ENCODE assay signal across 13 cellular contexts in genomic region chr17:47687328-47687690, GRCh38. TPM values are rescaled to one million over a fixed set of nuclear protein-coding genes. Genes with fewer than 3 reads are reported as not detected.
A peak's percentile ranks its signal among the peaks of the same experiment; 100 is the strongest.
DNase-seq lines count a peak whose midpoint lies in the region; ATAC-seq, FAIRE-seq and TF ChIP-seq lines count a peak whose summit lies in the region.
"Had no signal": no experiment of that assay in that cellular context is flagged by ENCODE, and none has a peak within 500 bp of the region (broad histone marks: within the 10 kb centered on the region; RNA-seq: fewer than 3 reads in every experiment).

No MANE protein-coding gene starts in this region.

- H3K9me3 Mint-ChIP-seq in activated naive CD8-positive, alpha-beta T cell (ENCODE audit: low read depth): no peaks in the 10 kb centered on the region
- H3K9me3 Mint-ChIP-seq in activated naive CD8-positive, alpha-beta T cell treated with anti-CD3 and anti-CD28 coated beads for 36 hours: no peaks in the 10 kb centered on the region
- no peaks in the 10 kb centered on the region for H3K9me3 Mint-ChIP-seq in activated T-helper 1 cell treated with anti-CD3 and anti-CD28 coated beads, Interleukin-12 subunit alpha, Interleukin-12 subunit beta, Interleukin-2, Interleukin-4 antibody, amounts not matched to agents 30 ng/mL and 10 ng/mL and 1 ng/mL, durations not matched to agents 14 hours and 24 hours and 36 hours
- H3K9me3 Mint-ChIP-seq in type B pancreatic cell: no peaks in the 10 kb centered on the region
- no peaks in the 10 kb centered on the region for H3K9me3 Mint-ChIP-seq in activated naive CD4-positive, alpha-beta T cell treated with anti-CD3 and anti-CD28 coated beads for 36 hours

- POLR2A ChIA-PET in HepG2 (lab: Yijun Ruan, JAX): interaction anchor here (1.0 to 3.1 kb wide), 5 partner anchors 9 to 361 kb away, joined by 3 to 22 read pairs (median 3); partner anchors contain the start of genes KPNB1, NFE2L1, OSBPL7 and PNPO

- peaks cover 3% of the 10 kb centered on the region for H3K36me3 Mint-ChIP-seq in activated naive CD8-positive, alpha-beta T cell
- peaks cover 33% of the 10 kb centered on the region for H3K36me3 Mint-ChIP-seq in activated naive CD8-positive, alpha-beta T cell treated with anti-CD3 and anti-CD28 coated beads for 36 hours
- H3K36me3 Mint-ChIP-seq in activated T-helper 1 cell treated with anti-CD3 and anti-CD28 coated beads, Interleukin-12 subunit alpha, Interleukin-12 subunit beta, Interleukin-2, Interleukin-4 antibody, amounts not matched to agents 30 ng/mL and 10 ng/mL and 1 ng/mL, durations not matched to agents 14 hours and 24 hours and 36 hours (ENCODE audit: low read depth): peaks cover 44% of the 10 kb centered on the region
- H3K36me3 Mint-ChIP-seq in type B pancreatic cell: peaks cover 19% of the 10 kb centered on the region
- H3K36me3 Mint-ChIP-seq in activated naive CD4-positive, alpha-beta T cell treated with anti-CD3 and anti-CD28 coated beads for 36 hours (ENCODE audit: low read depth): peaks cover 29% of the 10 kb centered on the region

- H3K4me1 Mint-ChIP-seq in activated naive CD8-positive, alpha-beta T cell (ENCODE audit: low read depth): peaks cover 12% of the 10 kb centered on the region
- peaks cover 24% of the 10 kb centered on the region for H3K4me1 Mint-ChIP-seq in activated naive CD8-positive, alpha-beta T cell treated with anti-CD3 and anti-CD28 coated beads for 36 hours
- peaks cover 14% of the 10 kb centered on the region for H3K4me1 Mint-ChIP-seq in activated T-helper 1 cell treated with anti-CD3 and anti-CD28 coated beads, Interleukin-12 subunit alpha, Interleukin-12 subunit beta, Interleukin-2, Interleukin-4 antibody, amounts not matched to agents 30 ng/mL and 10 ng/mL and 1 ng/mL, durations not matched to agents 14 hours and 24 hours and 36 hours (ENCODE audit: low read depth)
- H3K4me1 Mint-ChIP-seq in type B pancreatic cell (ENCODE audit: unreplicated experiment): peaks cover 15% of the 10 kb centered on the region
- peaks cover 30% of the 10 kb centered on the region for H3K4me1 Mint-ChIP-seq in activated naive CD4-positive, alpha-beta T cell treated with anti-CD3 and anti-CD28 coated beads for 36 hours (ENCODE audit: low read depth)

- FAIRE-seq in HepG2 (lab: Jason Lieb, UNC): no peak
- FAIRE-seq: islet of Langerhans had no signal

- H3K27ac ChIP-seq in HepG2 (ENCODE audit: extremely low read length, insufficient read depth, low read length): peak overlapping the region; percentile 49
- peak overlapping the region in 2 of 4 donors; percentile 12 to 14 for H3K27ac ChIP-seq in gastroesophageal sphincter
- H3K27ac ChIP-seq: psoas muscle had no signal

- no peaks in the 10 kb centered on the region for H3K27me3 ChIP-seq in HepG2 (ENCODE audit: control insufficient read depth in 1 of 2, insufficient read depth in 2 of 2, low read length in 2 of 2)
- H3K27me3 ChIP-seq in gastroesophageal sphincter: no peaks in the 10 kb centered on the region

- H3K9ac ChIP-seq in HepG2 (ENCODE audit: insufficient read depth, low read depth, low read length): no peak overlapping the region

- H3K79me2 ChIP-seq in HepG2 (ENCODE audit: insufficient read depth, low read length): no peaks in the 10 kb centered on the region

- H3K4me3 ChIP-seq in HepG2 (replicated peaks in 1 of 3; ENCODE audit: insufficient read depth in 1 of 3, low read depth in 2 of 3, low read length in 3 of 3) (no peak overlapping the region), gastroesophageal sphincter (no peak overlapping the region)
- H3K4me3 ChIP-seq: psoas muscle had no signal

- TF ChIP-seq RAD21 in HepG2 (CRISPR knock-in tag; IDR thresholded peaks at IDR 0.05): no peak

- peak; percentile 8 for ATAC-seq in HepG2
- no peak for ATAC-seq in gastroesophageal sphincter
- ATAC-seq: activated CD8-positive, alpha-beta memory T cell treated with anti-CD3 and anti-CD28 coated beads, Interleukin-2, amount 10 ng/mL, durations not matched to agents 7 days and 5 days had no signal

- no peak overlapping the region for H2AFZ ChIP-seq in HepG2 (ENCODE audit: low read length)

- H3K27me3 Mint-ChIP-seq in activated naive CD8-positive, alpha-beta T cell: no peaks in the 10 kb centered on the region
- no peaks in the 10 kb centered on the region for H3K27me3 Mint-ChIP-seq in activated naive CD8-positive, alpha-beta T cell treated with anti-CD3 and anti-CD28 coated beads for 36 hours
- H3K27me3 Mint-ChIP-seq in activated T-helper 1 cell treated with anti-CD3 and anti-CD28 coated beads, Interleukin-12 subunit alpha, Interleukin-12 subunit beta, Interleukin-2, Interleukin-4 antibody, amounts not matched to agents 30 ng/mL and 10 ng/mL and 1 ng/mL, durations not matched to agents 14 hours and 24 hours and 36 hours (ENCODE audit: insufficient read depth): no peaks in the 10 kb centered on the region
- no peaks in the 10 kb centered on the region for H3K27me3 Mint-ChIP-seq in type B pancreatic cell
- H3K27me3 Mint-ChIP-seq in activated naive CD4-positive, alpha-beta T cell treated with anti-CD3 and anti-CD28 coated beads for 36 hours (ENCODE audit: low read depth): no peaks in the 10 kb centered on the region

- CTCF ChIA-PET in HepG2 (lab: Yijun Ruan, JAX; ENCODE audit: low intra/inter-chr PET ratio, low total read pairs): no interaction called here
- CTCF ChIA-PET in activated naive CD4-positive, alpha-beta T cell treated with anti-CD3 and anti-CD28 coated beads for 36 hours (lab: Charles Lee): interaction anchor here (0.8 to 2.6 kb wide), 7 partner anchors 10 to 78 kb away, joined by 3 to 14 read pairs (median 4); partner anchors contain the start of gene TBX21

- in situ Hi-C loops in HepG2 (cut with HindIII; ENCODE audit: extremely low pct_ligation_motif_present, low pct_unique_long_range_greater_than_20kb): no loop called here

- TF ChIP-seq CTCF in HepG2 (CRISPR knock-in tag; IDR thresholded peaks at IDR 0.05) (no peak), type B pancreatic cell (conservative IDR thresholded peaks at IDR 0.05) (no peak), gastroesophageal sphincter (IDR thresholded peaks at IDR 0.05) (no peak)

- no peaks in the 10 kb centered on the region for H3K9me3 ChIP-seq in HepG2 (ENCODE audit: low read length)
- H3K9me3 ChIP-seq in gastroesophageal sphincter: no peaks in the 10 kb centered on the region
- H3K9me3 ChIP-seq: psoas muscle had no signal

- TF ChIP-seq POLR2A in HepG2 (IDR thresholded peaks at IDR 0.05; ENCODE audit: insufficient read depth in 1 of 2, low read depth in 2 of 2, low read length in 2 of 2) (peak in 1 of 2 experiments; percentile 13; a peak in 1 of 4 replicates), gastroesophageal sphincter (IDR thresholded peaks at IDR 0.05) (no peak)

- H3K4me1 ChIP-seq in HepG2 (ENCODE audit: insufficient read depth, low read length): peaks cover 46% of the 10 kb centered on the region
- H3K4me1 ChIP-seq in gastroesophageal sphincter: peaks cover 0 to 14% (median 0%) of the 10 kb centered on the region in 3 donors

- DNase-seq in activated naive CD8-positive, alpha-beta T cell treated with anti-CD3 and anti-CD28 coated beads for 36 hours: no peak
- no peak for DNase-seq in activated T-helper 1 cell treated with anti-CD3 and anti-CD28 coated beads, Interleukin-12 subunit alpha, Interleukin-12 subunit beta, Interleukin-2, Interleukin-4 antibody, amounts not matched to agents 30 ng/mL and 10 ng/mL and 1 ng/mL, durations not matched to agents 14 hours and 24 hours and 36 hours (ENCODE audit: low spot score)
- DNase-seq in HepG2 (ENCODE audit: low spot score) (no peak), type B pancreatic cell (ENCODE audit: extremely low spot score, unreplicated experiment) (no peak), COLO668 (lab: John Stamatoyannopoulos, UW; ENCODE audit: unreplicated experiment) (no peak)
- DNase-seq in activated naive CD4-positive, alpha-beta T cell treated with anti-CD3 and anti-CD28 coated beads for 36 hours: no peak
- DNase-seq: activated CD8-positive, alpha-beta memory T cell treated with anti-CD3 and anti-CD28 coated beads, Interleukin-2, amount 10 ng/mL, durations not matched to agents 7 days and 5 days; KG1; psoas muscle; stimulated activated CD4-positive, alpha-beta T cell treated with anti-CD3 and anti-CD28 coated beads, Interleukin-15, amount 100 ng/mL, for 24 hours had no signal

- peaks cover 3 to 11% of the 10 kb centered on the region in 2 experiments; a peak in 3 of 5 replicates for H3K36me3 ChIP-seq in HepG2 (replicated peaks in 1 of 2; ENCODE audit: control insufficient read depth in 1 of 2, insufficient read depth in 2 of 2, low read length in 2 of 2)
- H3K36me3 ChIP-seq in gastroesophageal sphincter: peaks cover 0 to 34% of the 10 kb centered on the region in 2 donors

- H3K4me3 Mint-ChIP-seq in activated naive CD8-positive, alpha-beta T cell: no peak overlapping the region
- H3K4me3 Mint-ChIP-seq in activated naive CD8-positive, alpha-beta T cell treated with anti-CD3 and anti-CD28 coated beads for 36 hours: no peak overlapping the region
- no peak overlapping the region for H3K4me3 Mint-ChIP-seq in activated T-helper 1 cell treated with anti-CD3 and anti-CD28 coated beads, Interleukin-12 subunit alpha, Interleukin-12 subunit beta, Interleukin-2, Interleukin-4 antibody, amounts not matched to agents 30 ng/mL and 10 ng/mL and 1 ng/mL, durations not matched to agents 14 hours and 24 hours and 36 hours
- H3K4me3 Mint-ChIP-seq in type B pancreatic cell: no peak overlapping the region
- H3K4me3 Mint-ChIP-seq in activated naive CD4-positive, alpha-beta T cell treated with anti-CD3 and anti-CD28 coated beads for 36 hours: no peak overlapping the region
- H3K4me3 Mint-ChIP-seq: activated CD8-positive, alpha-beta memory T cell treated with anti-CD3 and anti-CD28 coated beads, Interleukin-2, amount 10 ng/mL, durations not matched to agents 7 days and 5 days had no signal

- peak overlapping the region; percentile 22 for H3K27ac Mint-ChIP-seq in activated naive CD8-positive, alpha-beta T cell
- no peak overlapping the region for H3K27ac Mint-ChIP-seq in activated naive CD8-positive, alpha-beta T cell treated with anti-CD3 and anti-CD28 coated beads for 36 hours
- peak overlapping the region; percentile 23 for H3K27ac Mint-ChIP-seq in activated T-helper 1 cell treated with anti-CD3 and anti-CD28 coated beads, Interleukin-12 subunit alpha, Interleukin-12 subunit beta, Interleukin-2, Interleukin-4 antibody, amounts not matched to agents 30 ng/mL and 10 ng/mL and 1 ng/mL, durations not matched to agents 14 hours and 24 hours and 36 hours
- peak overlapping the region; percentile 9 for H3K27ac Mint-ChIP-seq in type B pancreatic cell
- no peak overlapping the region for H3K27ac Mint-ChIP-seq in activated naive CD4-positive, alpha-beta T cell treated with anti-CD3 and anti-CD28 coated beads for 36 hours
- H3K27ac Mint-ChIP-seq: activated CD8-positive, alpha-beta memory T cell treated with anti-CD3 and anti-CD28 coated beads, Interleukin-2, amount 10 ng/mL, durations not matched to agents 7 days and 5 days had no signal

- TF ChIP-seq EP300 in HepG2 (IDR thresholded peaks at IDR 0.05; ENCODE audit: low read depth in 2 of 2, low read length in 2 of 2): no peak
- no peak for TF ChIP-seq EP300 in HepG2 (CRISPR knock-in tag; IDR thresholded peaks at IDR 0.05; ENCODE audit: borderline replicate concordance)
- no peak for TF ChIP-seq EP300 in gastroesophageal sphincter (IDR thresholded peaks at IDR 0.05)

- 0 out of 2 replicates have a peak overlapping the region, but pooled peaks have one; percentile 11 for H3K4me2 ChIP-seq in HepG2 (ENCODE audit: low read depth, low read length)

- intact Hi-C loops in activated T-helper 1 cell treated with anti-CD3 and anti-CD28 coated beads, Interleukin-12 subunit alpha, Interleukin-12 subunit beta, Interleukin-2, Interleukin-4 antibody, amounts not matched to agents 30 ng/mL and 10 ng/mL and 1 ng/mL, durations not matched to agents 14 hours and 24 hours and 36 hours (cut with micrococcal nuclease): no loop called here
- intact Hi-C loops in HepG2 (cut with micrococcal nuclease; ENCODE audit: unreplicated experiment): loop anchor here (5.0 kb wide), 1 partner anchor 35 kb away; no protein-coding TSS in a partner anchor
- intact Hi-C loops in activated naive CD4-positive, alpha-beta T cell treated with anti-CD3 and anti-CD28 coated beads for 36 hours (cut with micrococcal nuclease): no loop called here

- peaks cover 9% of the 10 kb centered on the region; the same call in 1 of the 2 replicates for H4K20me1 ChIP-seq in HepG2 (ENCODE audit: insufficient read depth, low read length)

- BruUV-seq in HepG2 (replicated peaks; lab: Mats Ljungman, UMichigan): no TSS peak

RNA-seq across cellular contexts. Expression of gene TBKBP1, which starts 6.7 kb away (rescaled TPM):
- 10 to 100 TPM; 11.7 to 11.9 TPM for total RNA-seq in activated naive CD8-positive, alpha-beta T cell treated with anti-CD3 and anti-CD28 coated beads for 36 hours
- 11.6 and 12.4 TPM in 2 replicates for total RNA-seq in activated T-helper 1 cell treated with anti-CD3 and anti-CD28 coated beads, Interleukin-12 subunit alpha, Interleukin-12 subunit beta, Interleukin-2, Interleukin-4 antibody, amounts not matched to agents 30 ng/mL and 10 ng/mL and 1 ng/mL, durations not matched to agents 14 hours and 24 hours and 36 hours
- total RNA-seq in HepG2 (2016; rRNA removed; fragmentation: Illumina TruSeq; extraction: Trizol) (2.6 and 3.0 TPM in 2 replicates), type B pancreatic cell (ENCODE audit: low replicate concordance) (10.5 and 19.7 TPM in 2 replicates), gastroesophageal sphincter (10 to 100 TPM; 13.9 to 25.1 (median 18.0) TPM)
- 0.88 and 1.4 TPM in 2 replicates for total RNA-seq in HepG2 (2016; cell fraction: cytosol; rRNA removed; fragmentation: Illumina TruSeq; extraction: Trizol; ENCODE audit: low read depth)
- total RNA-seq in HepG2 (2016; cell fraction: insoluble cytoplasmic fraction; rRNA removed; fragmentation: Illumina TruSeq; extraction: Trizol): 2.8 and 3.8 TPM in 2 replicates
- 2.5 and 2.9 TPM in 2 replicates for total RNA-seq in HepG2 (2016; cell fraction: membrane; rRNA removed; fragmentation: Illumina TruSeq; extraction: Trizol)
- total RNA-seq in HepG2 (2016; cell fraction: nucleus; rRNA removed; fragmentation: Illumina TruSeq; extraction: Trizol): 2.6 and 4.3 TPM in 2 replicates
- 7.0 and 10.9 TPM in 2 replicates for polyA plus RNA-seq in HepG2 (2011; rRNA removed)
- polyA plus RNA-seq in HepG2 (2011; cell fraction: cytosol; rRNA removed): 4.9 and 5.8 TPM in 2 replicates
- 50.3 and 56.8 TPM in 2 replicates for polyA plus RNA-seq in HepG2 (2011; cell fraction: nucleus; rRNA removed)
- 11.8 and 15.7 TPM in 2 replicates for polyA plus RNA-seq in HepG2 (2012)
- 0.86 and 1.4 TPM in 2 replicates for polyA plus RNA-seq in HepG2 (2016; cell fraction: cytosol; fragmentation: Illumina TruSeq; extraction: Trizol; ENCODE audit: low read depth)
- polyA plus RNA-seq in HepG2 (2016; cell fraction: insoluble cytoplasmic fraction; fragmentation: Illumina TruSeq; extraction: Trizol; ENCODE audit: low read depth): 2.8 and 3.9 TPM in 2 replicates
- polyA plus RNA-seq in HepG2 (2016; cell fraction: membrane; fragmentation: Illumina TruSeq; extraction: Trizol; ENCODE audit: low read depth): 1.6 and 2.8 TPM in 2 replicates
- 17.9 and 18.3 TPM in 2 replicates for polyA plus RNA-seq in HepG2 (2016; cell fraction: nucleus; fragmentation: Illumina TruSeq; extraction: Trizol; ENCODE audit: insufficient read depth, low read depth)
- 0.16 and 7.4 TPM in 2 replicates for polyA minus RNA-seq in HepG2 (2011; rRNA and poly(A)+ RNA removed; ENCODE audit: low replicate concordance)
- polyA minus RNA-seq in HepG2 (2011; cell fraction: cytosol; rRNA and poly(A)+ RNA removed): 1.8 and 5.3 TPM in 2 replicates
- polyA minus RNA-seq in HepG2 (2011; cell fraction: nucleus; rRNA and poly(A)+ RNA removed): 4.2 and 6.6 TPM in 2 replicates
- total RNA-seq in activated naive CD4-positive, alpha-beta T cell treated with anti-CD3 and anti-CD28 coated beads for 36 hours: 10 to 100 TPM; 19.5 to 19.7 TPM

RNA-seq across cellular contexts. Expression of gene KPNB1, which starts 37.6 kb away (rescaled TPM):
- 100 to 1,000 TPM; 886 to 911 TPM for total RNA-seq in activated naive CD8-positive, alpha-beta T cell treated with anti-CD3 and anti-CD28 coated beads for 36 hours
- total RNA-seq in activated T-helper 1 cell treated with anti-CD3 and anti-CD28 coated beads, Interleukin-12 subunit alpha, Interleukin-12 subunit beta, Interleukin-2, Interleukin-4 antibody, amounts not matched to agents 30 ng/mL and 10 ng/mL and 1 ng/mL, durations not matched to agents 14 hours and 24 hours and 36 hours: 718 and 719 TPM in 2 replicates
- total RNA-seq in HepG2 (2016; rRNA removed; fragmentation: Illumina TruSeq; extraction: Trizol) (424 and 443 TPM in 2 replicates), type B pancreatic cell (ENCODE audit: low replicate concordance) (300 and 372 TPM in 2 replicates), gastroesophageal sphincter (100 to 1,000 TPM; 192 to 215 (median 211) TPM)
- total RNA-seq in HepG2 (2016; cell fraction: cytosol; rRNA removed; fragmentation: Illumina TruSeq; extraction: Trizol; ENCODE audit: low read depth): 39.2 and 44.6 TPM in 2 replicates
- total RNA-seq in HepG2 (2016; cell fraction: insoluble cytoplasmic fraction; rRNA removed; fragmentation: Illumina TruSeq; extraction: Trizol): 408 and 433 TPM in 2 replicates
- total RNA-seq in HepG2 (2016; cell fraction: membrane; rRNA removed; fragmentation: Illumina TruSeq; extraction: Trizol): 113 and 126 TPM in 2 replicates
- 217 and 252 TPM in 2 replicates for total RNA-seq in HepG2 (2016; cell fraction: nucleus; rRNA removed; fragmentation: Illumina TruSeq; extraction: Trizol)
- 164 and 169 TPM in 2 replicates for polyA plus RNA-seq in HepG2 (2011; rRNA removed)
- polyA plus RNA-seq in HepG2 (2011; cell fraction: cytosol; rRNA removed): 81.9 and 93.5 TPM in 2 replicates
- 158 and 166 TPM in 2 replicates for polyA plus RNA-seq in HepG2 (2011; cell fraction: nucleus; rRNA removed)
- 249 and 287 TPM in 2 replicates for polyA plus RNA-seq in HepG2 (2012)
- polyA plus RNA-seq in HepG2 (2016; cell fraction: cytosol; fragmentation: Illumina TruSeq; extraction: Trizol; ENCODE audit: low read depth): 7.4 and 10.3 TPM in 2 replicates
- polyA plus RNA-seq in HepG2 (2016; cell fraction: insoluble cytoplasmic fraction; fragmentation: Illumina TruSeq; extraction: Trizol; ENCODE audit: low read depth): 390 TPM in 2 replicates
- polyA plus RNA-seq in HepG2 (2016; cell fraction: membrane; fragmentation: Illumina TruSeq; extraction: Trizol; ENCODE audit: low read depth): 36.4 and 43.8 TPM in 2 replicates
- polyA plus RNA-seq in HepG2 (2016; cell fraction: nucleus; fragmentation: Illumina TruSeq; extraction: Trizol; ENCODE audit: insufficient read depth, low read depth): 416 and 457 TPM in 2 replicates
- 266 and 436 TPM in 2 replicates for polyA minus RNA-seq in HepG2 (2011; rRNA and poly(A)+ RNA removed; ENCODE audit: low replicate concordance)
- 150 and 163 TPM in 2 replicates for polyA minus RNA-seq in HepG2 (2011; cell fraction: cytosol; rRNA and poly(A)+ RNA removed)
- 84.6 and 120 TPM in 2 replicates for polyA minus RNA-seq in HepG2 (2011; cell fraction: nucleus; rRNA and poly(A)+ RNA removed)
- total RNA-seq in activated naive CD4-positive, alpha-beta T cell treated with anti-CD3 and anti-CD28 coated beads for 36 hours: 100 to 1,000 TPM; 602 to 614 TPM

RNA-seq across cellular contexts. Expression of gene TBX21, which starts 45.7 kb away (rescaled TPM):
- 10 to 100 TPM; 61.7 to 61.9 TPM for total RNA-seq in activated naive CD8-positive, alpha-beta T cell treated with anti-CD3 and anti-CD28 coated beads for 36 hours
- total RNA-seq in activated T-helper 1 cell treated with anti-CD3 and anti-CD28 coated beads, Interleukin-12 subunit alpha, Interleukin-12 subunit beta, Interleukin-2, Interleukin-4 antibody, amounts not matched to agents 30 ng/mL and 10 ng/mL and 1 ng/mL, durations not matched to agents 14 hours and 24 hours and 36 hours: 89.8 and 90.8 TPM in 2 replicates
- not detected in 2 replicates for total RNA-seq in HepG2 (2016; rRNA removed; fragmentation: Illumina TruSeq; extraction: Trizol)
- not detected in 2 replicates for total RNA-seq in HepG2 (2016; cell fraction: cytosol; rRNA removed; fragmentation: Illumina TruSeq; extraction: Trizol; ENCODE audit: low read depth)
- not detected in 2 replicates for total RNA-seq in HepG2 (2016; cell fraction: insoluble cytoplasmic fraction; rRNA removed; fragmentation: Illumina TruSeq; extraction: Trizol)
- not detected in 2 replicates for total RNA-seq in HepG2 (2016; cell fraction: membrane; rRNA removed; fragmentation: Illumina TruSeq; extraction: Trizol)
- total RNA-seq in HepG2 (2016; cell fraction: nucleus; rRNA removed; fragmentation: Illumina TruSeq; extraction: Trizol): not detected in 2 replicates
- polyA plus RNA-seq in HepG2 (2011; rRNA removed): not detected in 2 replicates
- polyA plus RNA-seq in HepG2 (2011; cell fraction: cytosol; rRNA removed): not detected in 2 replicates
- polyA plus RNA-seq in HepG2 (2011; cell fraction: nucleus; rRNA removed): 0.08 TPM in 1 of 2 replicates, not detected in the other
- not detected in 2 replicates for polyA plus RNA-seq in HepG2 (2012)
- polyA plus RNA-seq in HepG2 (2016; cell fraction: cytosol; fragmentation: Illumina TruSeq; extraction: Trizol; ENCODE audit: low read depth): not detected in 2 replicates
- polyA plus RNA-seq in HepG2 (2016; cell fraction: insoluble cytoplasmic fraction; fragmentation: Illumina TruSeq; extraction: Trizol; ENCODE audit: low read depth): not detected in 2 replicates
- polyA plus RNA-seq in HepG2 (2016; cell fraction: membrane; fragmentation: Illumina TruSeq; extraction: Trizol; ENCODE audit: low read depth): not detected in 2 replicates
- polyA plus RNA-seq in HepG2 (2016; cell fraction: nucleus; fragmentation: Illumina TruSeq; extraction: Trizol; ENCODE audit: insufficient read depth, low read depth): not detected in 2 replicates
- polyA minus RNA-seq in HepG2 (2011; rRNA and poly(A)+ RNA removed; ENCODE audit: low replicate concordance): not detected in 2 replicates
- not detected in 2 replicates for polyA minus RNA-seq in HepG2 (2011; cell fraction: cytosol; rRNA and poly(A)+ RNA removed)
- polyA minus RNA-seq in HepG2 (2011; cell fraction: nucleus; rRNA and poly(A)+ RNA removed): not detected in 2 replicates
- not detected in 2 replicates for total RNA-seq in type B pancreatic cell (ENCODE audit: low replicate concordance)
- total RNA-seq in gastroesophageal sphincter: 1 to 10 TPM in 1 of 4 donors, under 1 TPM in 1, not detected in 2; 0.94 to 1.1 TPM
- 10 to 100 TPM; 50.6 to 52.3 TPM for total RNA-seq in activated naive CD4-positive, alpha-beta T cell treated with anti-CD3 and anti-CD28 coated beads for 36 hours

Comparison
In these comparisons a context has a peak if more than half of its experiments do, and no peak if none do; other contexts are left out.
1. H3K27ac Mint-ChIP-seq: peak in activated naive CD8-positive, alpha-beta T cell (single experiment), activated T-helper 1 cell treated with anti-CD3 and anti-CD28 coated beads, Interleukin-12 subunit alpha, Interleukin-12 subunit beta, Interleukin-2, Interleukin-4 antibody, amounts not matched to agents 30 ng/mL and 10 ng/mL and 1 ng/mL, durations not matched to agents 14 hours and 24 hours and 36 hours (single experiment) and type B pancreatic cell (single experiment); none in activated naive CD8-positive, alpha-beta T cell treated with anti-CD3 and anti-CD28 coated beads for 36 hours (single experiment) and activated naive CD4-positive, alpha-beta T cell treated with anti-CD3 and anti-CD28 coated beads for 36 hours (single experiment).
2. RNA of gene TBX21, which starts 45.7 kb away (total RNA-seq): 89.8 to 90.8 TPM in activated T-helper 1 cell treated with anti-CD3 and anti-CD28 coated beads, Interleukin-12 subunit alpha, Interleukin-12 subunit beta, Interleukin-2, Interleukin-4 antibody, amounts not matched to agents 30 ng/mL and 10 ng/mL and 1 ng/mL, durations not matched to agents 14 hours and 24 hours and 36 hours, 61.7 to 61.9 TPM in activated naive CD8-positive, alpha-beta T cell treated with anti-CD3 and anti-CD28 coated beads for 36 hours and 50.6 to 52.3 TPM in activated naive CD4-positive, alpha-beta T cell treated with anti-CD3 and anti-CD28 coated beads for 36 hours; 0.94 to 1.1 TPM in gastroesophageal sphincter, not detected in HepG2 and not detected in type B pancreatic cell; every median in the first group is over 10 times any median in the second.